8 cellular contexts compared by ENCODE assay signal in the genomic region with DNA sequence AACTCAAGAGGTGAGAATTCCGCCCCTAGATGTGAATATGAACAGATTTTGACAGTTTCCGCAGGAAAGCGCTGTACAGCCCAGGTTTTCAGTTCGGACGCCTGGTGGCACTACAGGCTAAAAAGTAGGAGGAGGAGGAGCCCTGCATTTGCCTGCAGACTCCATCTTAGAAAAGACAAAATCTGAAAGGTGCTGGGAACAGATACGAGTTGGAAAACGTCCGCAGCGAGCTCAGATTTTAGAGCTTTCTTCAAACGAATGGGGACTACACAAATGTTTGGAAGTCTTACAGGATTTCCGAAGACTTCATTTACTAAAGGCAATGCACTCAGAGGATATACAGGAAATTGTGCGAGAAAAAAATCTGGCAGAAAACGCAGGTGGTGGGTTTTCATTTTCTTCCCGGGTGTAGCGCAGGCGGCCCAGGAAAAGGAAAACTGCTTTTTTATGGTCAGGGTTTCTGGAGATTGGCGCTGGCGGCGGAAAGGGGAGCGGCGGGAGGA. TPM values are rescaled to one million over a fixed set of nuclear protein-coding genes. Genes with fewer than 3 reads are reported as not detected.
A peak's percentile ranks its signal among the peaks of the same experiment; 100 is the strongest.
DNase-seq lines count a peak whose midpoint lies in the region; ATAC-seq and TF ChIP-seq lines count a peak whose summit lies in the region.

No MANE protein-coding gene starts in this region.

- no peak for TF ChIP-seq POLR2A in GM18505 (IDR thresholded peaks at IDR 0.05; ENCODE audit: borderline replicate concordance, extremely low read depth, insufficient read depth, insufficient read length)

- H4K5ac ChIP-seq in mesendoderm (ENCODE audit: low read length): no peak overlapping the region

- H3K79me1 ChIP-seq in mesendoderm (ENCODE audit: low read length): no peaks in the 10 kb centered on the region

- H3K4me2 ChIP-seq in mesendoderm (ENCODE audit: low read length): no peak overlapping the region

- DNase-seq in NCI-H187 treated with DMSO at 0.1 percent for 48 hours (lab: John Stamatoyannopoulos, UW): peak; percentile 40
- peak; percentile 75 for DNase-seq in activated CD4-positive, alpha-beta T cell treated with anti-CD3 and anti-CD28 coated beads, Interleukin-2, amount 10 ng/mL, durations not matched to agents 24 days and 14 days
- DNase-seq in mesendoderm: peak; percentile 82
- DNase-seq in GF-D8 (lab: John Stamatoyannopoulos, UW): no peak

- peak overlapping the region; percentile 70 for H3K4me3 ChIP-seq in endocrine pancreas (ENCODE audit: control insufficient read depth, insufficient read depth, low read length)
- H3K4me3 ChIP-seq in mesendoderm (ENCODE audit: low read length): peak overlapping the region; percentile 37
- H3K4me3 ChIP-seq in stomach smooth muscle (ENCODE audit: low read length in 2 of 2): peak overlapping the region; percentile 73 to 87

- no peak overlapping the region for H3K23ac ChIP-seq in mesendoderm (ENCODE audit: low read length)

- intact Hi-C loops in activated CD4-positive, alpha-beta T cell treated with anti-CD3 and anti-CD28 coated beads, Interleukin-2, amount 10 ng/mL, durations not matched to agents 24 days and 14 days (cut with micrococcal nuclease): no loop called here

- H3K4me1 ChIP-seq in endocrine pancreas (ENCODE audit: control insufficient read depth, insufficient read depth, low read length): no peaks in the 10 kb centered on the region
- no peaks in the 10 kb centered on the region for H3K4me1 ChIP-seq in mesendoderm (ENCODE audit: control insufficient read depth, low read depth, low read length)
- H3K4me1 ChIP-seq in stomach smooth muscle (ENCODE audit: control insufficient read depth, insufficient read depth, low read length): no peaks in the 10 kb centered on the region

- WGBS in mesendoderm (ENCODE audit: extremely low coverage, insufficient coverage, low lambda C conversion rate): no CpG with 5 or more reads among the region's 21 CpGs

- H3K9me3 ChIP-seq in endocrine pancreas (ENCODE audit: control insufficient read depth, low read length): peaks cover 5% of the 10 kb centered on the region
- H3K9me3 ChIP-seq in stomach smooth muscle (ENCODE audit: control insufficient read depth in 2 of 2, low read length in 2 of 2): peaks cover 11 to 13% of the 10 kb centered on the region in 2 donors

- peak overlapping the region; percentile 87 for H3K18ac ChIP-seq in mesendoderm (ENCODE audit: low read length)

- H3K27ac ChIP-seq in mesendoderm (ENCODE audit: low read depth, low read length): no peak overlapping the region
- peak overlapping the region; percentile 12 for H3K27ac ChIP-seq in stomach smooth muscle (ENCODE audit: low read length)

- H3K4me3 Mint-ChIP-seq in activated CD4-positive, alpha-beta T cell treated with anti-CD3 and anti-CD28 coated beads, Interleukin-2, amount 10 ng/mL, durations not matched to agents 24 days and 14 days: peak overlapping the region; percentile 85

- no peaks in the 10 kb centered on the region for H3K36me3 ChIP-seq in endocrine pancreas (ENCODE audit: control insufficient read depth, insufficient read depth, low read length)
- no peaks in the 10 kb centered on the region for H3K36me3 ChIP-seq in mesendoderm (ENCODE audit: control insufficient read depth, insufficient read depth, low read length)
- H3K36me3 ChIP-seq in stomach smooth muscle (ENCODE audit: control insufficient read depth in 2 of 2, insufficient read depth in 2 of 2, low read length in 2 of 2): no peaks in the 10 kb centered on the region

- H4K8ac ChIP-seq in mesendoderm (ENCODE audit: low read depth, low read length): peak overlapping the region; percentile 99

- H2BK120ac ChIP-seq in mesendoderm (ENCODE audit: low read depth, low read length): peak overlapping the region; percentile 45

- peaks cover 9% of the 10 kb centered on the region for H3K9me3 Mint-ChIP-seq in activated CD4-positive, alpha-beta T cell treated with anti-CD3 and anti-CD28 coated beads, Interleukin-2, amount 10 ng/mL, durations not matched to agents 24 days and 14 days

- H3K27me3 ChIP-seq in endocrine pancreas (ENCODE audit: control insufficient read depth, insufficient read depth, low read length) (no peaks in the 10 kb centered on the region), mesendoderm (ENCODE audit: insufficient read depth, low read length, poor library complexity) (no peaks in the 10 kb centered on the region), stomach smooth muscle (ENCODE audit: control insufficient read depth in 1 of 2, insufficient read depth in 2 of 2, low read length in 2 of 2) (no peaks in the 10 kb centered on the region)

- no peak overlapping the region for H3K27ac Mint-ChIP-seq in activated CD4-positive, alpha-beta T cell treated with anti-CD3 and anti-CD28 coated beads, Interleukin-2, amount 10 ng/mL, durations not matched to agents 24 days and 14 days

- no peaks in the 10 kb centered on the region for H3K36me3 Mint-ChIP-seq in activated CD4-positive, alpha-beta T cell treated with anti-CD3 and anti-CD28 coated beads, Interleukin-2, amount 10 ng/mL, durations not matched to agents 24 days and 14 days (ENCODE audit: low read depth)

- peak overlapping the region; percentile 36 for H2BK15ac ChIP-seq in mesendoderm (replicated peaks; ENCODE audit: low read depth)

- no peaks in the 10 kb centered on the region for H3K27me3 Mint-ChIP-seq in activated CD4-positive, alpha-beta T cell treated with anti-CD3 and anti-CD28 coated beads, Interleukin-2, amount 10 ng/mL, durations not matched to agents 24 days and 14 days

- H3K79me2 ChIP-seq in mesendoderm (ENCODE audit: control insufficient read depth, insufficient read depth, low read length): no peaks in the 10 kb centered on the region

- peak; percentile 76 for ATAC-seq in GM18505 (IDR thresholded peaks at IDR 0.05; ENCODE audit: unreplicated experiment)
- no peak for ATAC-seq in HG03039 (IDR thresholded peaks at IDR 0.05; ENCODE audit: unreplicated experiment)

- H2BK5ac ChIP-seq in mesendoderm (ENCODE audit: low read length): no peak overlapping the region

- peak overlapping the region; percentile 72 for H3K56ac ChIP-seq in mesendoderm (ENCODE audit: low read length)

- H2AK5ac ChIP-seq in mesendoderm (ENCODE audit: low read length): no peak overlapping the region

- no peak overlapping the region for H3K4ac ChIP-seq in mesendoderm (ENCODE audit: low read depth, low read length)

- H3K4me1 Mint-ChIP-seq in activated CD4-positive, alpha-beta T cell treated with anti-CD3 and anti-CD28 coated beads, Interleukin-2, amount 10 ng/mL, durations not matched to agents 24 days and 14 days: no peaks in the 10 kb centered on the region

- H3K9ac ChIP-seq in endocrine pancreas (ENCODE audit: control insufficient read depth, insufficient read depth, low read length) (no peak overlapping the region), mesendoderm (ENCODE audit: low read length) (peak overlapping the region; percentile 66), stomach smooth muscle (ENCODE audit: low read length in 2 of 2) (peak overlapping the region; percentile 68 to 75)

RNA-seq across cellular contexts. Expression of a gene that starts 9.9 kb away (rescaled TPM):
- 0.19 TPM in 1 of 2 replicates, not detected in the other for total RNA-seq in activated CD4-positive, alpha-beta T cell treated with anti-CD3 and anti-CD28 coated beads, Interleukin-2, amount 10 ng/mL, durations not matched to agents 24 days and 14 days
- 18.5 TPM for polyA plus RNA-seq in mesendoderm (2013, experiment 1 of 2)
- 17.7 TPM for polyA plus RNA-seq in mesendoderm (2013, experiment 2 of 2)

RNA-seq across cellular contexts. Expression of a gene that starts 15.7 kb away (rescaled TPM):
- not detected in 2 replicates for total RNA-seq in activated CD4-positive, alpha-beta T cell treated with anti-CD3 and anti-CD28 coated beads, Interleukin-2, amount 10 ng/mL, durations not matched to agents 24 days and 14 days
- 1.1 TPM for polyA plus RNA-seq in mesendoderm (2013, experiment 1 of 2)
- 1.1 TPM for polyA plus RNA-seq in mesendoderm (2013, experiment 2 of 2)

RNA-seq across cellular contexts. Expression of a gene that starts 33.4 kb away (rescaled TPM):
- total RNA-seq in activated CD4-positive, alpha-beta T cell treated with anti-CD3 and anti-CD28 coated beads, Interleukin-2, amount 10 ng/mL, durations not matched to agents 24 days and 14 days: not detected in 2 replicates
- 0.03 TPM for polyA plus RNA-seq in mesendoderm (2013, experiment 1 of 2)
- 0.07 TPM for polyA plus RNA-seq in mesendoderm (2013, experiment 2 of 2)

RNA-seq across cellular contexts. Expression of a gene that starts 37.1 kb away (rescaled TPM):
- not detected in 2 replicates for total RNA-seq in activated CD4-positive, alpha-beta T cell treated with anti-CD3 and anti-CD28 coated beads, Interleukin-2, amount 10 ng/mL, durations not matched to agents 24 days and 14 days
- 0.25 TPM for polyA plus RNA-seq in mesendoderm (2013, experiment 1 of 2)
- polyA plus RNA-seq in mesendoderm (2013, experiment 2 of 2): 0.27 TPM

RNA-seq across cellular contexts. Expression of a gene that starts 50.5 kb away (rescaled TPM):
- total RNA-seq in activated CD4-positive, alpha-beta T cell treated with anti-CD3 and anti-CD28 coated beads, Interleukin-2, amount 10 ng/mL, durations not matched to agents 24 days and 14 days: not detected in 2 replicates
- 7.5 TPM for polyA plus RNA-seq in mesendoderm (2013, experiment 1 of 2)
- polyA plus RNA-seq in mesendoderm (2013, experiment 2 of 2): 7.8 TPM
